Comparison of ENCODE assay signal across 2 cellular contexts in the genomic region with DNA sequence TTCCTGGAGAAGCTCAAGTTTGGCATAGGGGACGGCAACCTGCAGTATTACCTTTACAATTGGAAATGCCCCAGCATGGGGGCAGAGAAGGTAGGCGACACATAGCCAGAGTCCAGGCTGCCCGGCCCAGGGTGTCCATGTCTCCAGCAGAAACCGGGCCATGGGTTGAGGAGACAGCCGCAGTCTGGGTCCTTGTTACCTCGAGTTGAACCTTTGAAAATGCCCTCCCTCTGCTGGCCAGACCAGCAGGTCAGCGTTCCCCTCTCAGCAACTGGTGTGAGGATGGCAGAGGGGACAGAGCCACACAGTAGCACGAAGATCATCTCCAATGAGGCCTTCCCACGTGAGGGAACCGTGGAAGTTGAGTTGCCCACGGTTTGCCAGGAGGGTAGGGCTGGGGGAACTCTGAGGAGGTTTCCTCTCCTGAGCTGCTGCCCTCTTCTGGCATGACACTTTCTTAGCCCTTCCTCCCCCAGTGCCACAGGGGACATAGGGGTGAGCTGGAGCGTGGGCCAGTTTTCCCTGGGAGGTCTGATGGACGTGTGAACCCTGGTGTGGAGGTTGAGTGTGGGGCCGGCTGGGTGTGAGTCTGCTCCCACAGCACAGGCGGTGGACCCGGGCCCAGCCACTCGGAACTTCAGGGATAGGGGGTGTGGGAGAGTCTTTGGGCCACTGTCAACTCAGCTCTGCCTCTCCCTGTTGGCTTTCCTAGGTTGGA.
TF ChIP-seq lines count a peak whose summit lies in the region.

No MANE protein-coding gene starts in this region.

TF ChIP-seq in SK-N-SH, 30 proteins besides CTCF, POLR2A, EP300 and RAD21 (continued from another document):
- TF ChIP-seq, protein P1, sequence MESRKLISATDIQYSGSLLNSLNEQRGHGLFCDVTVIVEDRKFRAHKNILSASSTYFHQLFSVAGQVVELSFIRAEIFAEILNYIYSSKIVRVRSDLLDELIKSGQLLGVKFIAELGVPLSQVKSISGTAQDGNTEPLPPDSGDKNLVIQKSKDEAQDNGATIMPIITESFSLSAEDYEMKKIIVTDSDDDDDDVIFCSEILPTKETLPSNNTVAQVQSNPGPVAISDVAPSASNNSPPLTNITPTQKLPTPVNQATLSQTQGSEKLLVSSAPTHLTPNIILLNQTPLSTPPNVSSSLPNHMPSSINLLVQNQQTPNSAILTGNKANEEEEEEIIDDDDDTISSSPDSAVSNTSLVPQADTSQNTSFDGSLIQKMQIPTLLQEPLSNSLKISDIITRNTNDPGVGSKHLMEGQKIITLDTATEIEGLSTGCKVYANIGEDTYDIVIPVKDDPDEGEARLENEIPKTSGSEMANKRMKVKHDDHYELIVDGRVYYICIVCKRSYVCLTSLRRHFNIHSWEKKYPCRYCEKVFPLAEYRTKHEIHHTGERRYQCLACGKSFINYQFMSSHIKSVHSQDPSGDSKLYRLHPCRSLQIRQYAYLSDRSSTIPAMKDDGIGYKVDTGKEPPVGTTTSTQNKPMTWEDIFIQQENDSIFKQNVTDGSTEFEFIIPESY (IDR thresholded peaks at IDR 0.05; ENCODE audit: borderline replicate concordance, low read depth) = no peak
- TF ChIP-seq RXRA (IDR thresholded peaks at IDR 0.05; ENCODE audit: borderline replicate concordance, low read depth) (no peak), FOXJ3 (CRISPR knock-in tag; IDR thresholded peaks at IDR 0.05) (no peak), NRF1 (IDR thresholded peaks at IDR 0.05; ENCODE audit: low read depth, low read length) (no peak), YY1 (IDR thresholded peaks at IDR 0.05; ENCODE audit: low read depth) (no peak), RCOR1 (IDR thresholded peaks at IDR 0.05; ENCODE audit: low read length) (no peak), SIN3A (IDR thresholded peaks at IDR 0.05; ENCODE audit: borderline replicate concordance, low read depth, low read length) (no peak), FOSL2 (IDR thresholded peaks at IDR 0.05; ENCODE audit: borderline replicate concordance, low read depth) (no peak), TCF12 (IDR thresholded peaks at IDR 0.05) (no peak)
- TF ChIP-seq, protein P2, sequence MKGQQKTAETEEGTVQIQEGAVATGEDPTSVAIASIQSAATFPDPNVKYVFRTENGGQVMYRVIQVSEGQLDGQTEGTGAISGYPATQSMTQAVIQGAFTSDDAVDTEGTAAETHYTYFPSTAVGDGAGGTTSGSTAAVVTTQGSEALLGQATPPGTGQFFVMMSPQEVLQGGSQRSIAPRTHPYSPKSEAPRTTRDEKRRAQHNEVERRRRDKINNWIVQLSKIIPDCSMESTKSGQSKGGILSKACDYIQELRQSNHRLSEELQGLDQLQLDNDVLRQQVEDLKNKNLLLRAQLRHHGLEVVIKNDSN (IDR thresholded peaks at IDR 0.05; ENCODE audit: borderline replicate concordance, low read depth) = no peak
- TF ChIP-seq, protein P3, sequence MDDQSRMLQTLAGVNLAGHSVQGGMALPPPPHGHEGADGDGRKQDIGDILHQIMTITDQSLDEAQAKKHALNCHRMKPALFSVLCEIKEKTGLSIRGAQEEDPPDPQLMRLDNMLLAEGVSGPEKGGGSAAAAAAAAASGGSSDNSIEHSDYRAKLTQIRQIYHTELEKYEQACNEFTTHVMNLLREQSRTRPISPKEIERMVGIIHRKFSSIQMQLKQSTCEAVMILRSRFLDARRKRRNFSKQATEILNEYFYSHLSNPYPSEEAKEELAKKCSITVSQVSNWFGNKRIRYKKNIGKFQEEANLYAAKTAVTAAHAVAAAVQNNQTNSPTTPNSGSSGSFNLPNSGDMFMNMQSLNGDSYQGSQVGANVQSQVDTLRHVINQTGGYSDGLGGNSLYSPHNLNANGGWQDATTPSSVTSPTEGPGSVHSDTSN (IDR thresholded peaks at IDR 0.05) = no peak
- TF ChIP-seq, protein P4, sequence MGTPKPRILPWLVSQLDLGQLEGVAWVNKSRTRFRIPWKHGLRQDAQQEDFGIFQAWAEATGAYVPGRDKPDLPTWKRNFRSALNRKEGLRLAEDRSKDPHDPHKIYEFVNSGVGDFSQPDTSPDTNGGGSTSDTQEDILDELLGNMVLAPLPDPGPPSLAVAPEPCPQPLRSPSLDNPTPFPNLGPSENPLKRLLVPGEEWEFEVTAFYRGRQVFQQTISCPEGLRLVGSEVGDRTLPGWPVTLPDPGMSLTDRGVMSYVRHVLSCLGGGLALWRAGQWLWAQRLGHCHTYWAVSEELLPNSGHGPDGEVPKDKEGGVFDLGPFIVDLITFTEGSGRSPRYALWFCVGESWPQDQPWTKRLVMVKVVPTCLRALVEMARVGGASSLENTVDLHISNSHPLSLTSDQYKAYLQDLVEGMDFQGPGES (IDR thresholded peaks at IDR 0.05; ENCODE audit: low read depth, low read length) = no peak
- TF ChIP-seq, protein P5, sequence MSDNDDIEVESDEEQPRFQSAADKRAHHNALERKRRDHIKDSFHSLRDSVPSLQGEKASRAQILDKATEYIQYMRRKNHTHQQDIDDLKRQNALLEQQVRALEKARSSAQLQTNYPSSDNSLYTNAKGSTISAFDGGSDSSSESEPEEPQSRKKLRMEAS (IDR thresholded peaks at IDR 0.05; ENCODE audit: low read depth) = no peak

TF ChIP-seq in SK-N-SH treated with all-trans-retinoic acid at 6 μM for 48 hours, 23 proteins besides CTCF, POLR2A, EP300 and RAD21 (continued from another document):
- TF ChIP-seq CSDC2 (CRISPR knock-in tag; IDR thresholded peaks at IDR 0.05) = no peak
- no peak for TF ChIP-seq ZNF565 (CRISPR knock-in tag; conservative IDR thresholded peaks at IDR 0.05; ENCODE audit: low read depth)
- no peak for TF ChIP-seq ZNF8 (CRISPR knock-in tag; IDR thresholded peaks at IDR 0.05)
- TF ChIP-seq GLIS3 (CRISPR knock-in tag; IDR thresholded peaks at IDR 0.05) = no peak
- no peak for TF ChIP-seq TOX (CRISPR knock-in tag; IDR thresholded peaks at IDR 0.05; ENCODE audit: borderline replicate concordance)
- TF ChIP-seq ZNF70 (CRISPR knock-in tag; IDR thresholded peaks at IDR 0.05) = no peak
- TF ChIP-seq, protein P6, sequence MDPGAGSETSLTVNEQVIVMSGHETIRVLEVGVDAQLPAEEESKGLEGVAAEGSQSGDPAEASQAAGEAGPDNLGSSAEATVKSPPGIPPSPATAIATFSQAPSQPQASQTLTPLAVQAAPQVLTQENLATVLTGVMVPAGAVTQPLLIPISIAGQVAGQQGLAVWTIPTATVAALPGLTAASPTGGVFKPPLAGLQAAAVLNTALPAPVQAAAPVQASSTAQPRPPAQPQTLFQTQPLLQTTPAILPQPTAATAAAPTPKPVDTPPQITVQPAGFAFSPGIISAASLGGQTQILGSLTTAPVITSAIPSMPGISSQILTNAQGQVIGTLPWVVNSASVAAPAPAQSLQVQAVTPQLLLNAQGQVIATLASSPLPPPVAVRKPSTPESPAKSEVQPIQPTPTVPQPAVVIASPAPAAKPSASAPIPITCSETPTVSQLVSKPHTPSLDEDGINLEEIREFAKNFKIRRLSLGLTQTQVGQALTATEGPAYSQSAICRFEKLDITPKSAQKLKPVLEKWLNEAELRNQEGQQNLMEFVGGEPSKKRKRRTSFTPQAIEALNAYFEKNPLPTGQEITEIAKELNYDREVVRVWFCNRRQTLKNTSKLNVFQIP (CRISPR knock-in tag; IDR thresholded peaks at IDR 0.05; ENCODE audit: borderline replicate concordance, low read depth) = no peak
- TF ChIP-seq, protein P7, sequence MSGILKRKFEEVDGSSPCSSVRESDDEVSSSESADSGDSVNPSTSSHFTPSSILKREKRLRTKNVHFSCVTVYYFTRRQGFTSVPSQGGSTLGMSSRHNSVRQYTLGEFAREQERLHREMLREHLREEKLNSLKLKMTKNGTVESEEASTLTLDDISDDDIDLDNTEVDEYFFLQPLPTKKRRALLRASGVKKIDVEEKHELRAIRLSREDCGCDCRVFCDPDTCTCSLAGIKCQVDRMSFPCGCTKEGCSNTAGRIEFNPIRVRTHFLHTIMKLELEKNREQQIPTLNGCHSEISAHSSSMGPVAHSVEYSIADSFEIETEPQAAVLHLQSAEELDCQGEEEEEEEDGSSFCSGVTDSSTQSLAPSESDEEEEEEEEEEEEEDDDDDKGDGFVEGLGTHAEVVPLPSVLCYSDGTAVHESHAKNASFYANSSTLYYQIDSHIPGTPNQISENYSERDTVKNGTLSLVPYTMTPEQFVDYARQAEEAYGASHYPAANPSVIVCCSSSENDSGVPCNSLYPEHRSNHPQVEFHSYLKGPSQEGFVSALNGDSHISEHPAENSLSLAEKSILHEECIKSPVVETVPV (CRISPR knock-in tag; IDR thresholded peaks at IDR 0.05) = no peak
- no peak for TF ChIP-seq ZFP30 (CRISPR knock-in tag; IDR thresholded peaks at IDR 0.05)
- TF ChIP-seq ZFP3 (CRISPR knock-in tag; IDR thresholded peaks at IDR 0.05) = no peak
- TF ChIP-seq ESRRG (CRISPR knock-in tag; IDR thresholded peaks at IDR 0.05) = no peak
- no peak for TF ChIP-seq ARNTL (CRISPR knock-in tag; IDR thresholded peaks at IDR 0.05; ENCODE audit: borderline replicate concordance, low read depth)
- TF ChIP-seq ISL1 (CRISPR knock-in tag; IDR thresholded peaks at IDR 0.05) = no peak
- no peak for TF ChIP-seq RARB (CRISPR knock-in tag; IDR thresholded peaks at IDR 0.05)
